Comparison of ENCODE assay signal across 2 cellular contexts in genomic region chr14:102507891-102508312, GRCh38.
TF ChIP-seq lines count a peak whose summit lies in the region.

No MANE protein-coding gene starts in this region.

TF ChIP-seq in SK-N-SH, 30 proteins besides CTCF, POLR2A, EP300 and RAD21 (continued from another document):
- TF ChIP-seq USF2 (IDR thresholded peaks at IDR 0.05; ENCODE audit: borderline replicate concordance, low read depth, low read length): no peak
- TF ChIP-seq, protein P1, sequence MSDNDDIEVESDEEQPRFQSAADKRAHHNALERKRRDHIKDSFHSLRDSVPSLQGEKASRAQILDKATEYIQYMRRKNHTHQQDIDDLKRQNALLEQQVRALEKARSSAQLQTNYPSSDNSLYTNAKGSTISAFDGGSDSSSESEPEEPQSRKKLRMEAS (IDR thresholded peaks at IDR 0.05; ENCODE audit: low read depth): no peak
- TF ChIP-seq POLR2AphosphoS5 (IDR thresholded peaks at IDR 0.05; ENCODE audit: low read depth, low read length): no peak

TF ChIP-seq in SK-N-SH treated with all-trans-retinoic acid at 6 μM for 48 hours, 23 proteins besides CTCF, POLR2A, EP300 and RAD21 (continued from another document):
- TF ChIP-seq, protein P2, sequence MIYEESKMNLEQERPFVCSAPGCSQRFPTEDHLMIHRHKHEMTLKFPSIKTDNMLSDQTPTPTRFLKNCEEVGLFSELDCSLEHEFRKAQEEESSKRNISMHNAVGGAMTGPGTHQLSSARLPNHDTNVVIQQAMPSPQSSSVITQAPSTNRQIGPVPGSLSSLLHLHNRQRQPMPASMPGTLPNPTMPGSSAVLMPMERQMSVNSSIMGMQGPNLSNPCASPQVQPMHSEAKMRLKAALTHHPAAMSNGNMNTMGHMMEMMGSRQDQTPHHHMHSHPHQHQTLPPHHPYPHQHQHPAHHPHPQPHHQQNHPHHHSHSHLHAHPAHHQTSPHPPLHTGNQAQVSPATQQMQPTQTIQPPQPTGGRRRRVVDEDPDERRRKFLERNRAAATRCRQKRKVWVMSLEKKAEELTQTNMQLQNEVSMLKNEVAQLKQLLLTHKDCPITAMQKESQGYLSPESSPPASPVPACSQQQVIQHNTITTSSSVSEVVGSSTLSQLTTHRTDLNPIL (CRISPR knock-in tag; IDR thresholded peaks at IDR 0.05; ENCODE audit: low read depth): no peak
- no peak for TF ChIP-seq ZNF8 (CRISPR knock-in tag; IDR thresholded peaks at IDR 0.05)
- TF ChIP-seq OSR1 (CRISPR knock-in tag; IDR thresholded peaks at IDR 0.05): no peak
- TF ChIP-seq, protein P3, sequence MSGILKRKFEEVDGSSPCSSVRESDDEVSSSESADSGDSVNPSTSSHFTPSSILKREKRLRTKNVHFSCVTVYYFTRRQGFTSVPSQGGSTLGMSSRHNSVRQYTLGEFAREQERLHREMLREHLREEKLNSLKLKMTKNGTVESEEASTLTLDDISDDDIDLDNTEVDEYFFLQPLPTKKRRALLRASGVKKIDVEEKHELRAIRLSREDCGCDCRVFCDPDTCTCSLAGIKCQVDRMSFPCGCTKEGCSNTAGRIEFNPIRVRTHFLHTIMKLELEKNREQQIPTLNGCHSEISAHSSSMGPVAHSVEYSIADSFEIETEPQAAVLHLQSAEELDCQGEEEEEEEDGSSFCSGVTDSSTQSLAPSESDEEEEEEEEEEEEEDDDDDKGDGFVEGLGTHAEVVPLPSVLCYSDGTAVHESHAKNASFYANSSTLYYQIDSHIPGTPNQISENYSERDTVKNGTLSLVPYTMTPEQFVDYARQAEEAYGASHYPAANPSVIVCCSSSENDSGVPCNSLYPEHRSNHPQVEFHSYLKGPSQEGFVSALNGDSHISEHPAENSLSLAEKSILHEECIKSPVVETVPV (CRISPR knock-in tag; IDR thresholded peaks at IDR 0.05): no peak
